8 cellular contexts compared by ENCODE assay signal in genomic region chr15:79924379-79924778, GRCh38. TPM values are rescaled to one million over a fixed set of nuclear protein-coding genes. Genes with fewer than 3 reads are reported as not detected.
DNase-seq lines count a peak whose midpoint lies in the region; ATAC-seq and TF ChIP-seq lines count a peak whose summit lies in the region.

No MANE protein-coding gene starts in this region.

- TF ChIP-seq POLR2A in right lobe of liver (IDR thresholded peaks at IDR 0.05) (no peak), thyroid gland (IDR thresholded peaks at IDR 0.05) (no peak)

- H3K27ac ChIP-seq in ascending aorta = peak overlapping the region; percentile 95 to 96
- peak overlapping the region; percentile 73 to 96 (median 91) for H3K27ac ChIP-seq in right lobe of liver
- H3K27ac ChIP-seq in thyroid gland = peak overlapping the region in 2 of 3 donors; percentile 75 to 94

- DNase-seq in activated T-cell treated with anti-CD3 and anti-CD28 coated beads, Interleukin-2, amount 50 U/mL, for 24 hours = no peak
- no peak for DNase-seq in activated T-cell treated with anti-CD3 and anti-CD28 coated beads, Interleukin-2, amount 50 U/mL, for 1 hour
- DNase-seq in ascending aorta (ENCODE audit: low spot score in 2 of 2) = no peak
- DNase-seq in right lobe of liver = no peak
- no peak for DNase-seq in thyroid gland
- no peak for DNase-seq in COR-L47 (lab: John Stamatoyannopoulos, UW)

- peaks cover 6 to 18% of the 10 kb centered on the region in 2 donors for H3K36me3 ChIP-seq in ascending aorta
- H3K36me3 ChIP-seq in right lobe of liver = peaks cover 0 to 10% (median 0%) of the 10 kb centered on the region in 4 donors
- H3K36me3 ChIP-seq in thyroid gland = peaks cover 0 to 6% of the 10 kb centered on the region in 2 donors

- H3K4me1 Mint-ChIP-seq in activated T-cell treated with anti-CD3 and anti-CD28 coated beads, Interleukin-2, amount 50 U/mL, for 24 hours (ENCODE audit: low read depth) = peaks cover 24% of the 10 kb centered on the region

- H3K27me3 ChIP-seq in ascending aorta (no peaks in the 10 kb centered on the region), right lobe of liver (no peaks in the 10 kb centered on the region), thyroid gland (no peaks in the 10 kb centered on the region)

- H3K9me3 Mint-ChIP-seq in activated T-cell treated with anti-CD3 and anti-CD28 coated beads, Interleukin-2, amount 50 U/mL, for 24 hours = peaks cover 13% of the 10 kb centered on the region

- peaks cover 20 to 26% of the 10 kb centered on the region in 2 donors for H3K9me3 ChIP-seq in ascending aorta
- no peaks in the 10 kb centered on the region for H3K9me3 ChIP-seq in right lobe of liver
- no peaks in the 10 kb centered on the region for H3K9me3 ChIP-seq in thyroid gland

- peak overlapping the region; percentile 79 to 86 for H3K4me3 ChIP-seq in ascending aorta
- H3K4me3 ChIP-seq in right lobe of liver = peak overlapping the region; percentile 80 to 86 (median 83)
- peak overlapping the region in 1 of 3 donors; percentile 90 for H3K4me3 ChIP-seq in thyroid gland (replicated peaks in 1 of 3)

- TF ChIP-seq CTCF in ascending aorta (IDR thresholded peaks at IDR 0.05) (no peak), right lobe of liver (IDR thresholded peaks at IDR 0.05) (no peak), thyroid gland (IDR thresholded peaks at IDR 0.05) (no peak)

- H3K36me3 Mint-ChIP-seq in activated T-cell treated with anti-CD3 and anti-CD28 coated beads, Interleukin-2, amount 50 U/mL, for 24 hours (ENCODE audit: low read depth) = peaks cover 47% of the 10 kb centered on the region

- H3K4me3 Mint-ChIP-seq in activated T-cell treated with anti-CD3 and anti-CD28 coated beads, Interleukin-2, amount 50 U/mL, for 24 hours = peak overlapping the region; percentile 95

- WGBS in right lobe of liver (ENCODE audit: insufficient coverage, low coverage, low lambda C conversion rate, missing lambda C conversion rate) = 83% methylated on average over 17 of the region's 24 CpGs
- 94% methylated on average over 24 of the region's 24 CpGs for WGBS in thyroid gland, 2 donors

- peak overlapping the region; percentile 77 for H3K27ac Mint-ChIP-seq in activated T-cell treated with anti-CD3 and anti-CD28 coated beads, Interleukin-2, amount 50 U/mL, for 24 hours

- no peak for ATAC-seq in right lobe of liver
- ATAC-seq in GM18868 (IDR thresholded peaks at IDR 0.05; ENCODE audit: unreplicated experiment) = no peak
- ATAC-seq in GM18519 (IDR thresholded peaks at IDR 0.05; ENCODE audit: low FRiP score, unreplicated experiment) = no peak

- no peaks in the 10 kb centered on the region for H3K27me3 Mint-ChIP-seq in activated T-cell treated with anti-CD3 and anti-CD28 coated beads, Interleukin-2, amount 50 U/mL, for 24 hours

- H3K4me1 ChIP-seq in ascending aorta (peaks cover 5 to 6% of the 10 kb centered on the region in 2 donors), right lobe of liver (peaks cover 0 to 5% (median 0%) of the 10 kb centered on the region in 4 donors), thyroid gland (peaks cover 4 to 8% of the 10 kb centered on the region in 2 donors)

- intact Hi-C loops in ascending aorta (cut with DNase I) (loop anchor here (2.0 to 10.0 kb wide), 3 partner anchors 228 to 1060 kb away; partner anchors contain the start of genes FAH and MESD), right lobe of liver (cut with DNase I) (no loop called here), thyroid gland (cut with DNase I) (loop anchor here (10.0 kb wide), 1 partner anchor 230 kb away; the partner anchor contains the start of gene FAH)

RNA-seq across cellular contexts. Expression of gene MTHFS, which starts 27.6 kb away (rescaled TPM):
- total RNA-seq in ascending aorta = 0.75 TPM
- total RNA-seq in right lobe of liver = 100 to 1,000 TPM in 5 of 6 experiments, 10 to 100 TPM in 1; 82.7 to 186 (median 158) TPM
- 10 to 100 TPM; 18.2 to 29.5 (median 23.5) TPM for total RNA-seq in thyroid gland

RNA-seq across cellular contexts. Expression of gene BCL2A1, which starts 46.6 kb away (rescaled TPM):
- total RNA-seq in ascending aorta (not detected), right lobe of liver (1 to 10 TPM in 4 of 6 experiments, under 1 TPM in 2; 0.26 to 6.9 (median 1.8) TPM), thyroid gland (1 to 10 TPM in 2 of 4 donors, under 1 TPM in 1, not detected in 1; 0.83 to 4.7 (median 2.0) TPM)

Comparison
In these comparisons a context has a peak if more than half of its experiments do, and no peak if none do; other contexts are left out.
1. RNA of gene MTHFS, which starts 27.6 kb away (total RNA-seq): 82.7 to 186 TPM in right lobe of liver and 18.2 to 29.5 TPM in thyroid gland; 0.75 TPM in ascending aorta (single experiment); every median in the first group is over 10 times any median in the second.
2. intact Hi-C loops: an anchor here in ascending aorta (2.0 to 10.0 kb wide) and thyroid gland (10.0 kb wide); none called in right lobe of liver.
3. Peak in every context shown above with its lines, with median percentiles within 50 percentile points of each other: H3K27ac ChIP-seq.